29 cellular contexts compared by ENCODE assay signal in the genomic region with DNA sequence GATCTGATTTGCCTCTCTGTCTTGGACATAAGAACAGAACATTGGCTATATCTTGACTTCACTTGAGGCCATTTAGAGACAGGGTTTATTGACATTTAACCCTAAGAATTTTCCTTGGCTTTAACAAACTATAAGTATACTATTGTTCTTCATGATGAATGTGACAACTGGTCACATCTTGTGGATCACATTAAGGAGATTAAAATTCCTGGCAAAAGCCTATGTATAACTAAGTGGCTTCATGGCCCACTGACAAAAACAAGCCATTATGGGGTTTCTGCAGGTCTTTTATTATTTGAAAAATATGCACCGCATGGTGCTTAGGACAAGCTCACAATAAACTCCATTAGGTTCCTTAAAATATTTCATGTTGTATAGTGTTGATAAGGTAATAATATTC.
"Had no signal": no experiment of that assay in that cellular context is flagged by ENCODE, and none has a peak within 500 bp of the region (broad histone marks: within the 10 kb centered on the region; RNA-seq: fewer than 3 reads in every experiment).

No MANE protein-coding gene starts in this region.

- H3K27ac Mint-ChIP-seq: activated CD4-positive, alpha-beta memory T cell treated with anti-CD3 and anti-CD28 coated beads for 36 hours; activated CD4-positive, alpha-beta T cell treated with anti-CD3 and anti-CD28 coated beads for 36 hours; activated CD4-positive, alpha-beta T cell treated with anti-CD3 and anti-CD28 coated beads, Interleukin-2, amount 10 ng/mL, durations not matched to agents 24 days and 14 days; activated CD8-positive, alpha-beta memory T cell treated with anti-CD3 and anti-CD28 coated beads, Interleukin-2, amount 10 ng/mL, durations not matched to agents 7 days and 5 days; activated CD8-positive, alpha-beta T cell treated with anti-CD3 and anti-CD28 coated beads, Interleukin-2, amount 10 ng/mL, durations not matched to agents 7 days and 5 days; activated naive CD4-positive, alpha-beta T cell treated with anti-CD3 and anti-CD28 coated beads for 36 hours; activated naive CD4-positive, alpha-beta T cell treated with anti-CD3 and anti-CD28 coated beads, Interleukin-2, amount 50 U/mL, for 24 hours; activated naive CD8-positive, alpha-beta T cell treated with anti-CD3 and anti-CD28 coated beads for 36 hours; activated T-helper 1 cell treated with anti-CD3 and anti-CD28 coated beads, Interleukin-12 subunit alpha, Interleukin-12 subunit beta, Interleukin-2, Interleukin-4 antibody, amounts not matched to agents 30 ng/mL and 10 ng/mL and 1 ng/mL, durations not matched to agents 14 hours and 24 hours and 36 hours; activated T-helper 2 cell treated with anti-CD3 and anti-CD28 coated beads, Interferon-gamma antibody, Interleukin-2, Interleukin-4, amounts not matched to agents 10 μg/mL and 5 μg/mL and 100 μg/mL, durations not matched to agents 14 hours and 24 hours and 36 hours; endodermal cell had no signal

- H3K4me1 ChIP-seq: ascending aorta, breast epithelium, colonic mucosa had no signal

- H3K36me3 ChIP-seq: ascending aorta, breast epithelium, cardiac muscle cell, colonic mucosa had no signal

- ATAC-seq: activated CD4-positive, alpha-beta T cell treated with anti-CD3 and anti-CD28 coated beads for 36 hours; activated CD8-positive, alpha-beta memory T cell treated with anti-CD3 and anti-CD28 coated beads, Interleukin-2, amount 10 ng/mL, durations not matched to agents 7 days and 5 days; activated CD8-positive, alpha-beta T cell treated with anti-CD3 and anti-CD28 coated beads, Interleukin-2, amount 10 ng/mL, durations not matched to agents 7 days and 5 days; esophagus mucosa had no signal

- H3K4me3 Mint-ChIP-seq: activated CD4-positive, alpha-beta memory T cell treated with anti-CD3 and anti-CD28 coated beads for 36 hours; activated CD4-positive, alpha-beta T cell treated with anti-CD3 and anti-CD28 coated beads for 36 hours; activated CD4-positive, alpha-beta T cell treated with anti-CD3 and anti-CD28 coated beads, Interleukin-2, amount 10 ng/mL, durations not matched to agents 24 days and 14 days; activated CD8-positive, alpha-beta memory T cell treated with anti-CD3 and anti-CD28 coated beads, Interleukin-2, amount 10 ng/mL, durations not matched to agents 7 days and 5 days; activated CD8-positive, alpha-beta T cell treated with anti-CD3 and anti-CD28 coated beads, Interleukin-2, amount 10 ng/mL, durations not matched to agents 7 days and 5 days; activated naive CD4-positive, alpha-beta T cell treated with anti-CD3 and anti-CD28 coated beads for 36 hours; activated naive CD4-positive, alpha-beta T cell treated with anti-CD3 and anti-CD28 coated beads, Interleukin-2, amount 50 U/mL, for 24 hours; activated naive CD8-positive, alpha-beta T cell treated with anti-CD3 and anti-CD28 coated beads for 36 hours; activated T-helper 1 cell treated with anti-CD3 and anti-CD28 coated beads, Interleukin-12 subunit alpha, Interleukin-12 subunit beta, Interleukin-2, Interleukin-4 antibody, amounts not matched to agents 30 ng/mL and 10 ng/mL and 1 ng/mL, durations not matched to agents 14 hours and 24 hours and 36 hours; brain; endodermal cell had no signal

- H3K27me3 ChIP-seq: ascending aorta, breast epithelium, cardiac muscle cell, colonic mucosa had no signal

- H3K4me3 ChIP-seq: ascending aorta, breast epithelium, cardiac muscle cell, colonic mucosa had no signal

- H3K4me1 Mint-ChIP-seq: activated CD4-positive, alpha-beta T cell treated with anti-CD3 and anti-CD28 coated beads for 36 hours; activated CD8-positive, alpha-beta memory T cell treated with anti-CD3 and anti-CD28 coated beads, Interleukin-2, amount 10 ng/mL, durations not matched to agents 7 days and 5 days; activated naive CD4-positive, alpha-beta T cell treated with anti-CD3 and anti-CD28 coated beads, Interleukin-2, amount 50 U/mL, for 24 hours; activated naive CD8-positive, alpha-beta T cell treated with anti-CD3 and anti-CD28 coated beads for 36 hours had no signal

- H3K9me3 Mint-ChIP-seq: activated CD4-positive, alpha-beta memory T cell treated with anti-CD3 and anti-CD28 coated beads for 36 hours; activated CD4-positive, alpha-beta T cell treated with anti-CD3 and anti-CD28 coated beads, Interleukin-2, amount 10 ng/mL, durations not matched to agents 24 days and 14 days; activated naive CD4-positive, alpha-beta T cell treated with anti-CD3 and anti-CD28 coated beads for 36 hours; activated naive CD4-positive, alpha-beta T cell treated with anti-CD3 and anti-CD28 coated beads, Interleukin-2, amount 50 U/mL, for 24 hours; activated naive CD8-positive, alpha-beta T cell treated with anti-CD3 and anti-CD28 coated beads for 36 hours; activated T-helper 1 cell treated with anti-CD3 and anti-CD28 coated beads, Interleukin-12 subunit alpha, Interleukin-12 subunit beta, Interleukin-2, Interleukin-4 antibody, amounts not matched to agents 30 ng/mL and 10 ng/mL and 1 ng/mL, durations not matched to agents 14 hours and 24 hours and 36 hours; activated T-helper 2 cell treated with anti-CD3 and anti-CD28 coated beads, Interferon-gamma antibody, Interleukin-2, Interleukin-4, amounts not matched to agents 10 μg/mL and 5 μg/mL and 100 μg/mL, durations not matched to agents 14 hours and 24 hours and 36 hours; brain; endodermal cell had no signal

- H3K36me3 Mint-ChIP-seq: activated CD4-positive, alpha-beta memory T cell treated with anti-CD3 and anti-CD28 coated beads for 36 hours; activated CD8-positive, alpha-beta memory T cell treated with anti-CD3 and anti-CD28 coated beads, Interleukin-2, amount 10 ng/mL, durations not matched to agents 7 days and 5 days; activated naive CD4-positive, alpha-beta T cell treated with anti-CD3 and anti-CD28 coated beads, Interleukin-2, amount 50 U/mL, for 24 hours; activated naive CD8-positive, alpha-beta T cell treated with anti-CD3 and anti-CD28 coated beads for 36 hours; brain had no signal

- H3K9me3 ChIP-seq: ascending aorta, breast epithelium, colonic mucosa had no signal

- DNase-seq: activated CD4-positive, alpha-beta memory T cell treated with anti-CD3 and anti-CD28 coated beads for 36 hours; activated CD4-positive, alpha-beta T cell treated with anti-CD3 and anti-CD28 coated beads for 36 hours; activated CD4-positive, alpha-beta T cell treated with anti-CD3 and anti-CD28 coated beads, Interleukin-2, amount 10 ng/mL, durations not matched to agents 24 days and 14 days; activated CD4-positive, CD25-positive, alpha-beta regulatory T cell; activated CD4-positive, CD25-positive, alpha-beta regulatory T cell treated with anti-CD3 and anti-CD28 coated beads, Interleukin-2, amount 50 U/mL, for 72 hours; activated CD8-positive, alpha-beta memory T cell treated with anti-CD3 and anti-CD28 coated beads, Interleukin-2, amount 10 ng/mL, durations not matched to agents 7 days and 5 days; activated CD8-positive, alpha-beta memory T cell treated with anti-CD3 and anti-CD28 coated beads, Interleukin-2, amount 50 U/mL, for 4 hours; activated CD8-positive, alpha-beta T cell treated with anti-CD3 and anti-CD28 coated beads, Interleukin-2, amount 10 ng/mL, durations not matched to agents 7 days and 5 days; activated effector memory CD4-positive, alpha-beta T cell treated with anti-CD3 and anti-CD28 coated beads, Interleukin-2, amount 50 U/mL, for 16 hours; activated naive CD4-positive, alpha-beta T cell treated with anti-CD3 and anti-CD28 coated beads for 36 hours; activated naive CD8-positive, alpha-beta T cell treated with anti-CD3 and anti-CD28 coated beads for 36 hours; activated T-cell treated with anti-CD3 and anti-CD28 coated beads, Interleukin-2, amount 50 U/mL, for 1 hour; activated T-cell treated with anti-CD3 and anti-CD28 coated beads, Interleukin-2, amount 50 U/mL, for 48 hours; central memory CD4-positive, alpha-beta T cell; cerebellar nuclear complex; colonic mucosa; effector memory CD4-positive, alpha-beta T cell; endodermal cell; foreskin fibroblast; head of caudate nucleus; hippocampal formation had no signal
